Comparison of ENCODE assay signal across 16 cellular contexts in genomic region chr7:39588401-39588800, GRCh38. TPM values are rescaled to one million over a fixed set of nuclear protein-coding genes. Genes with fewer than 3 reads are reported as not detected.
DNase-seq lines count a peak whose midpoint lies in the region; ATAC-seq, FAIRE-seq and TF ChIP-seq lines count a peak whose summit lies in the region.
"Had no signal": no experiment of that assay in that cellular context is flagged by ENCODE, and none has a peak within 500 bp of the region (broad histone marks: within the 10 kb centered on the region; RNA-seq: fewer than 3 reads in every experiment).

No MANE protein-coding gene starts in this region.

- POLR2A ChIA-PET in H1 (lab: Charles Lee; ENCODE audit: partially characterized antibody): interaction anchor here (0.7 to 1.4 kb wide), 4 partner anchors 34 to 158 kb away, joined by 4 read pairs; no protein-coding TSS in a partner anchor

- H3K4me1 ChIP-seq in CD4-positive, CD25-positive, alpha-beta regulatory T cell (ENCODE audit: control insufficient read depth, insufficient read depth, low read length, poor library complexity, severe bottlenecking): peaks cover 20% of the 10 kb centered on the region
- H3K4me1 ChIP-seq in KMS-11 (ENCODE audit: low read depth, poor library complexity, severe bottlenecking) (peaks cover 49% of the 10 kb centered on the region), H1 (replicated peaks in 1 of 4; ENCODE audit: control insufficient read depth in 3 of 4, insufficient read depth in 4 of 4, low read length in 3 of 4) (peaks cover 0 to 4% (median 2%) of the 10 kb centered on the region in 4 experiments; a peak in 4 of 7 replicates), mesenchymal stem cell (ENCODE audit: control insufficient read depth, insufficient read depth, low read depth, low read length) (peaks cover 3% of the 10 kb centered on the region), vagina (peaks cover 7% of the 10 kb centered on the region)
- H3K4me1 ChIP-seq in effector memory CD4-positive, alpha-beta T cell (ENCODE audit: control insufficient read depth, insufficient read depth, low read length, poor library complexity, severe bottlenecking): peaks cover 14% of the 10 kb centered on the region

- no peak overlapping the region for H2BK15ac ChIP-seq in H1 (ENCODE audit: low read length)
- H2BK15ac ChIP-seq in mesenchymal stem cell (ENCODE audit: low read depth, poor library complexity, severe bottlenecking): no peak overlapping the region

- H3K27me3 ChIP-seq in CD4-positive, CD25-positive, alpha-beta regulatory T cell (ENCODE audit: control insufficient read depth, insufficient read depth, low read length): no peaks in the 10 kb centered on the region
- H3K27me3 ChIP-seq in KMS-11 (ENCODE audit: insufficient read depth, low read depth) (no peaks in the 10 kb centered on the region), H1 (replicated peaks in 1 of 4; ENCODE audit: control insufficient read depth in 3 of 4, extremely low read depth in 1 of 4, insufficient read depth in 3 of 4, low read length in 3 of 4) (no peaks in the 10 kb centered on the region), mesenchymal stem cell (ENCODE audit: control insufficient read depth in 1 of 2, insufficient read depth in 1 of 2, low read length in 2 of 2) (no peaks in the 10 kb centered on the region), vagina (no peaks in the 10 kb centered on the region)
- H3K27me3 ChIP-seq in effector memory CD4-positive, alpha-beta T cell (replicated peaks; ENCODE audit: control insufficient read depth, insufficient read depth, low read length, poor library complexity, severe bottlenecking): no peaks in the 10 kb centered on the region

- no peak overlapping the region for H3K23ac ChIP-seq in H1 (ENCODE audit: insufficient read length)
- H3K23ac ChIP-seq in mesenchymal stem cell (ENCODE audit: low read length in 2 of 2): no peak overlapping the region

- H2AK5ac ChIP-seq in H1 (ENCODE audit: low read depth, low read length) (no peak overlapping the region), mesenchymal stem cell (ENCODE audit: low read length, severe bottlenecking) (no peak overlapping the region)

- H2AFZ ChIP-seq in KMS-11 (ENCODE audit: low read depth) (no peak overlapping the region), H1 (ENCODE audit: low read length) (0 out of 2 replicates have a peak overlapping the region, but pooled peaks have one; percentile 33), mesenchymal stem cell (ENCODE audit: low read depth, low read length) (no peak overlapping the region)

- TF ChIP-seq CTCF in KMS-11 (conservative IDR thresholded peaks at IDR 0.05; ENCODE audit: low read depth, low read length): no peak
- TF ChIP-seq CTCF in H1 (IDR thresholded peaks at IDR 0.05; ENCODE audit: control extremely low read depth in 1 of 3, insufficient read depth in 1 of 3, low read depth in 1 of 3, low read length in 3 of 3): no peak
- TF ChIP-seq CTCF in vagina (IDR thresholded peaks at IDR 0.05): no peak

- no peak overlapping the region for H2BK5ac ChIP-seq in H1 (ENCODE audit: low read depth, low read length)
- H2BK5ac ChIP-seq in mesenchymal stem cell (ENCODE audit: low read depth, low read length, poor library complexity, severe bottlenecking): no peak overlapping the region

- no peak overlapping the region for H2BK20ac ChIP-seq in H1 (ENCODE audit: low read length)

- H4K8ac ChIP-seq in H1 (ENCODE audit: extremely low read depth, insufficient read depth, low read length) (no peak overlapping the region), mesenchymal stem cell (ENCODE audit: low read length) (no peak overlapping the region)

- intact Hi-C loops in vagina (cut with DNase I): no loop called here

- H3K56ac ChIP-seq in H1 (replicated peaks; ENCODE audit: insufficient read length, low read depth, low read length): no peak overlapping the region

- CTCF ChIA-PET in H1 (lab: Charles Lee; ENCODE audit: partially characterized antibody): interaction anchor here (1.1 to 2.6 kb wide), 4 partner anchors 9 to 309 kb away, joined by 3 to 20 read pairs (median 8); no protein-coding TSS in a partner anchor

- H4K91ac ChIP-seq in H1 (replicated peaks; ENCODE audit: insufficient read length, low read length) (no peak overlapping the region), mesenchymal stem cell (ENCODE audit: low read length) (no peak overlapping the region)

- no peak for DNase-seq in CD4-positive, CD25-positive, alpha-beta regulatory T cell
- DNase-seq in H1 (ENCODE audit: low read depth in 1 of 2, low spot score in 2 of 2) (no peak), mesenchymal stem cell (peak; percentile 87), vagina (ENCODE audit: extremely low spot score in 2 of 2) (no peak)
- no peak for DNase-seq in effector memory CD4-positive, alpha-beta T cell
- DNase-seq: CD4-positive, alpha-beta T cell; EL; KG1; NCI-H1092; NCI-H526 treated with DMSO at 0.1 percent for 48 hours; NK-92 treated with Interleukin-12 subunit alpha and Interleukin-12 subunit beta, amount 100 ng/mL, for 24 hours; SHP77 had no signal

- no peaks in the 10 kb centered on the region for H3K36me3 Mint-ChIP-seq in CD4-positive, CD25-positive, alpha-beta regulatory T cell

- H3K23me2 ChIP-seq in H1 (ENCODE audit: low read depth, low read length): no peaks in the 10 kb centered on the region

- H4K20me1 ChIP-seq in KMS-11 (ENCODE audit: insufficient read depth) (no peaks in the 10 kb centered on the region), H1 (replicated peaks in 1 of 2; ENCODE audit: control insufficient read depth in 1 of 2, insufficient read depth in 2 of 2, low read length in 2 of 2) (no peaks in the 10 kb centered on the region)

- H3K27me3 Mint-ChIP-seq in CD4-positive, CD25-positive, alpha-beta regulatory T cell: no peaks in the 10 kb centered on the region
- H3K27me3 Mint-ChIP-seq: CD4-positive, alpha-beta T cell had no signal

- no peak for TF ChIP-seq RAD21 in H1 (IDR thresholded peaks at IDR 0.05 in 1 of 2, conservative IDR thresholded peaks at IDR 0.05 in 1 of 2; ENCODE audit: low read depth in 2 of 2, low read length in 2 of 2)

- H3K9me3 ChIP-seq in CD4-positive, CD25-positive, alpha-beta regulatory T cell (ENCODE audit: control insufficient read depth in 2 of 2, low read length in 2 of 2): no peaks in the 10 kb centered on the region
- H3K9me3 ChIP-seq in H1 (ENCODE audit: insufficient read depth in 2 of 2, low read depth in 1 of 2, low read length in 1 of 2) (no peaks in the 10 kb centered on the region), mesenchymal stem cell (ENCODE audit: control insufficient read depth, low read length) (no peaks in the 10 kb centered on the region), vagina (no peaks in the 10 kb centered on the region)
- no peaks in the 10 kb centered on the region for H3K9me3 ChIP-seq in effector memory CD4-positive, alpha-beta T cell (ENCODE audit: control insufficient read depth, low read length)

- FAIRE-seq in H1 (lab: Jason Lieb, UNC): no peak

- H3K18ac ChIP-seq in H1 (ENCODE audit: extremely low read depth, low read length) (no peak overlapping the region), mesenchymal stem cell (ENCODE audit: low read depth in 1 of 2, low read length in 2 of 2) (peak overlapping the region in 1 of 2 experiments; percentile 24)

- peak overlapping the region in 2 of 3 donors; percentile 52 to 56 for H3K27ac Mint-ChIP-seq in CD4-positive, CD25-positive, alpha-beta regulatory T cell
- H3K27ac Mint-ChIP-seq: CD4-positive, alpha-beta T cell had no signal

- WGBS in H1 (ENCODE audit: extremely low coverage in 1 of 2, insufficient coverage in 1 of 2, insufficient read length in 1 of 2, insufficient replicate concordance in 2 of 2, low coverage in 1 of 2, low lambda C conversion rate in 2 of 2, missing lambda C conversion rate in 1 of 2), 2 experiments: 95% methylated on average over 5 of the region's 5 CpGs; no CpG with 5 or more reads in 1 of the 2 experiments
- WGBS in mesenchymal stem cell: no CpG with 5 or more reads among the region's 5 CpGs

- no peak for ATAC-seq in CD4-positive, CD25-positive, alpha-beta regulatory T cell (ENCODE audit: low read depth in 2 of 2)
- ATAC-seq in HG02798 (IDR thresholded peaks at IDR 0.05; ENCODE audit: poor library complexity, unreplicated experiment): no peak
- ATAC-seq: HCT116, SK-N-SH treated with all-trans-retinoic acid at 6 μM for 48 hours had no signal

- no peak overlapping the region for H2BK12ac ChIP-seq in H1 (ENCODE audit: low read depth, low read length)
- no peak overlapping the region for H2BK12ac ChIP-seq in mesenchymal stem cell (ENCODE audit: low read length in 2 of 2)

- no peak for TF ChIP-seq POLR2A in H1 (IDR thresholded peaks at IDR 0.05; ENCODE audit: control extremely low read depth in 1 of 2, low read depth in 2 of 2, low read length in 2 of 2)
- TF ChIP-seq POLR2A in vagina (IDR thresholded peaks at IDR 0.05): no peak

- H3K4ac ChIP-seq in H1 (replicated peaks; ENCODE audit: insufficient read length, low read depth, low read length) (no peak overlapping the region), mesenchymal stem cell (ENCODE audit: low read depth in 1 of 2, low read length in 2 of 2) (no peak overlapping the region)

- no peak overlapping the region for H3K14ac ChIP-seq in H1 (ENCODE audit: insufficient read length)
- no peak overlapping the region for H3K14ac ChIP-seq in mesenchymal stem cell (ENCODE audit: low read length in 2 of 2)

- H4K5ac ChIP-seq in H1 (ENCODE audit: insufficient read length, low read depth, low read length): no peak overlapping the region

- H3K36me3 ChIP-seq in CD4-positive, CD25-positive, alpha-beta regulatory T cell (ENCODE audit: control insufficient read depth, insufficient read depth, low read length): no peaks in the 10 kb centered on the region
- H3K36me3 ChIP-seq in KMS-11 (ENCODE audit: insufficient read depth) (no peaks in the 10 kb centered on the region), H1 (ENCODE audit: control insufficient read depth in 2 of 4, insufficient read depth in 4 of 4, low read length in 3 of 4) (no peaks in the 10 kb centered on the region), mesenchymal stem cell (ENCODE audit: control insufficient read depth in 1 of 2, insufficient read depth in 2 of 2, low read depth in 1 of 2, low read length in 2 of 2) (no peaks in the 10 kb centered on the region), vagina (no peaks in the 10 kb centered on the region)
- H3K36me3 ChIP-seq in effector memory CD4-positive, alpha-beta T cell (ENCODE audit: control insufficient read depth, insufficient read depth, low read length): no peaks in the 10 kb centered on the region

- H3K79me2 ChIP-seq in KMS-11 (ENCODE audit: insufficient read depth, low read depth) (no peaks in the 10 kb centered on the region), H1 (ENCODE audit: control insufficient read depth in 1 of 2, insufficient read depth in 2 of 2, low read length in 2 of 2) (no peaks in the 10 kb centered on the region)

- H3K4me2 ChIP-seq in KMS-11: peak overlapping the region; percentile 55; the same call in 1 of the 2 replicates
- no peak overlapping the region for H3K4me2 ChIP-seq in H1 (ENCODE audit: insufficient read depth in 1 of 2, low read depth in 2 of 2, low read length in 2 of 2)
- no peak overlapping the region for H3K4me2 ChIP-seq in mesenchymal stem cell (ENCODE audit: low read length, poor library complexity, severe bottlenecking)

- H3K4me3 ChIP-seq in CD4-positive, CD25-positive, alpha-beta regulatory T cell (ENCODE audit: low read depth, low read length): no peak overlapping the region
- no peak overlapping the region for H3K4me3 ChIP-seq in KMS-11 (IDR thresholded peaks at IDR 0.05; ENCODE audit: insufficient read depth, low read depth, low read length)
- H3K4me3 ChIP-seq in H1 (ENCODE audit: extremely low read depth in 1 of 4, insufficient read depth in 2 of 4, low read depth in 3 of 4, low read length in 4 of 4): no peak overlapping the region
- no peak overlapping the region for H3K4me3 ChIP-seq in mesenchymal stem cell (ENCODE audit: insufficient read depth in 1 of 2, low read depth in 1 of 2, low read length in 2 of 2)
- no peak overlapping the region for H3K4me3 ChIP-seq in effector memory CD4-positive, alpha-beta T cell (ENCODE audit: insufficient read depth, low read depth, low read length, poor library complexity, severe bottlenecking)
- no peak overlapping the region for H3K4me3 ChIP-seq in vagina

- no peak for TF ChIP-seq EP300 in H1 (IDR thresholded peaks at IDR 0.05; ENCODE audit: borderline replicate concordance in 1 of 2, low read depth in 2 of 2, low read length in 2 of 2)

- H3K27ac ChIP-seq in CD4-positive, CD25-positive, alpha-beta regulatory T cell (ENCODE audit: insufficient read depth, low read length, poor library complexity, severe bottlenecking): no peak overlapping the region
- no peak overlapping the region for H3K27ac ChIP-seq in KMS-11
- no peak overlapping the region for H3K27ac ChIP-seq in H1 (ENCODE audit: low read depth, low read length)
- H3K27ac ChIP-seq in mesenchymal stem cell (ENCODE audit: low read length, poor library complexity, severe bottlenecking): no peak overlapping the region
- no peak overlapping the region for H3K27ac ChIP-seq in effector memory CD4-positive, alpha-beta T cell (ENCODE audit: insufficient read depth, low read length, poor library complexity, severe bottlenecking)
- no peak overlapping the region for H3K27ac ChIP-seq in vagina

- no peaks in the 10 kb centered on the region for H3K9me3 Mint-ChIP-seq in CD4-positive, CD25-positive, alpha-beta regulatory T cell
- H3K9me3 Mint-ChIP-seq: CD4-positive, alpha-beta T cell had no signal

- H3K9ac ChIP-seq in KMS-11 (no peak overlapping the region), H1 (replicated peaks in 1 of 4; ENCODE audit: extremely low read depth in 1 of 4, low read depth in 3 of 4, low read length in 3 of 4) (no peak overlapping the region), mesenchymal stem cell (ENCODE audit: low read length) (no peak overlapping the region)

- H3K79me1 ChIP-seq in H1 (ENCODE audit: low read depth, low read length) (no peaks in the 10 kb centered on the region), mesenchymal stem cell (replicated peaks; ENCODE audit: low read length, poor library complexity, severe bottlenecking) (no peaks in the 10 kb centered on the region)

- H3K4me1 Mint-ChIP-seq in CD4-positive, CD25-positive, alpha-beta regulatory T cell: peaks cover 6 to 27% (median 21%) of the 10 kb centered on the region in 4 donors

- H3K4me3 Mint-ChIP-seq in CD4-positive, CD25-positive, alpha-beta regulatory T cell: no peak overlapping the region
- H3K4me3 Mint-ChIP-seq: CD4-positive, alpha-beta T cell had no signal

- no peak overlapping the region for H2BK120ac ChIP-seq in H1 (replicated peaks; ENCODE audit: low read depth, low read length)
- H2BK120ac ChIP-seq in mesenchymal stem cell (ENCODE audit: low read depth, low read length): peak overlapping the region; percentile 34

RNA-seq across cellular contexts. Expression of gene YAE1, which starts 22.2 kb away (rescaled TPM):
- 3.7 TPM for total RNA-seq in CD4-positive, CD25-positive, alpha-beta regulatory T cell
- 10 to 100 TPM; 13.8 to 23.3 (median 19.2) TPM for polyA plus RNA-seq in CD4-positive, CD25-positive, alpha-beta regulatory T cell
- 30.0 and 38.0 TPM in 2 replicates for total RNA-seq in H1 (2021; fragmentation: NEBNext Ultra II Directional; extraction: Animal tissue kit (Norgen Biotek cat#: 25700))
- polyA plus RNA-seq in H1 (2011; rRNA removed): 11.7 and 24.1 TPM in 2 replicates
- 34.3 TPM for polyA plus RNA-seq in H1 (2011; cell fraction: cytosol; rRNA removed)
- polyA plus RNA-seq in H1 (2011; cell fraction: nucleus; rRNA removed): 4.3 TPM
- 26.9 to 44.7 TPM (median 32.2 TPM) in 4 replicates for polyA plus RNA-seq in H1 (2012, experiment 1 of 2)
- 4.9 TPM for polyA plus RNA-seq in H1 (2012, experiment 2 of 2)
- polyA plus RNA-seq in H1 (2013, experiment 1 of 2): 32.2 TPM
- 32.4 TPM for polyA plus RNA-seq in H1 (2013, experiment 2 of 2)
- 11.8 and 13.5 TPM in 2 replicates for polyA minus RNA-seq in H1 (2011; rRNA and poly(A)+ RNA removed)
- 20.6 TPM for polyA minus RNA-seq in H1 (2011; cell fraction: cytosol; rRNA and poly(A)+ RNA removed)
- 42.7 TPM for polyA minus RNA-seq in H1 (2011; cell fraction: nucleus; rRNA and poly(A)+ RNA removed)
- polyA plus RNA-seq in mesenchymal stem cell (2013, experiment 1 of 2): 18.7 TPM
- 19.6 TPM for polyA plus RNA-seq in mesenchymal stem cell (2013, experiment 2 of 2)
- 5.6 TPM for total RNA-seq in vagina

RNA-seq across cellular contexts. Expression of gene RALA, which starts 35.0 kb away (rescaled TPM):
- total RNA-seq in CD4-positive, CD25-positive, alpha-beta regulatory T cell: 22.4 TPM
- 10 to 100 TPM; 57.0 to 71.2 (median 58.4) TPM for polyA plus RNA-seq in CD4-positive, CD25-positive, alpha-beta regulatory T cell
- 68.5 and 72.8 TPM in 2 replicates for total RNA-seq in H1 (2021; fragmentation: NEBNext Ultra II Directional; extraction: Animal tissue kit (Norgen Biotek cat#: 25700))
- polyA plus RNA-seq in H1 (2011; rRNA removed): 13.2 and 24.1 TPM in 2 replicates
- polyA plus RNA-seq in H1 (2011; cell fraction: cytosol; rRNA removed): 28.5 TPM
- 8.0 TPM for polyA plus RNA-seq in H1 (2011; cell fraction: nucleus; rRNA removed)
- polyA plus RNA-seq in H1 (2012, experiment 1 of 2): 36.6 to 59.4 TPM (median 39.1 TPM) in 4 replicates
- 8.6 TPM for polyA plus RNA-seq in H1 (2012, experiment 2 of 2)
- polyA plus RNA-seq in H1 (2013, experiment 1 of 2): 53.4 TPM
- polyA plus RNA-seq in H1 (2013, experiment 2 of 2): 56.7 TPM
- polyA minus RNA-seq in H1 (2011; rRNA and poly(A)+ RNA removed): 36.5 and 37.2 TPM in 2 replicates
- polyA minus RNA-seq in H1 (2011; cell fraction: cytosol; rRNA and poly(A)+ RNA removed): 52.2 TPM
- polyA minus RNA-seq in H1 (2011; cell fraction: nucleus; rRNA and poly(A)+ RNA removed): 31.1 TPM
- 51.2 TPM for polyA plus RNA-seq in mesenchymal stem cell (2013, experiment 1 of 2)
- polyA plus RNA-seq in mesenchymal stem cell (2013, experiment 2 of 2): 54.6 TPM
- total RNA-seq in vagina: 20.1 TPM
